In genomic region chr1:234498448-234499118, GRCh38 we compare ENCODE assay signal across 1 cellular context.
TF ChIP-seq lines count a peak whose summit lies in the region.

No MANE protein-coding gene starts in this region.

TF ChIP-seq in K562, 482 proteins besides CTCF, POLR2A, EP300 and RAD21 (continued from another document):
- TF ChIP-seq ZBTB11 (CRISPR knock-in tag; IDR thresholded peaks at IDR 0.05), result 0 out of 6 replicates have a peak, but pooled peaks of 1 of the 3 experiments have one; percentile 7
- TF ChIP-seq POLR3G (IDR thresholded peaks at IDR 0.05; ENCODE audit: extremely low read depth, insufficient read length, insufficient replicate concordance), result no peak
- TF ChIP-seq RREB1 (CRISPR knock-in tag; IDR thresholded peaks at IDR 0.05), result 0 out of 2 replicates have a peak, but pooled peaks have one; percentile 2
- TF ChIP-seq RBFOX2 (IDR thresholded peaks at IDR 0.05; ENCODE audit: low read depth, low read length), result no peak
- no peak for TF ChIP-seq MIER1 (IDR thresholded peaks at IDR 0.05; ENCODE audit: low read depth)
- no peak for TF ChIP-seq ZNF717 (CRISPR knock-in tag; IDR thresholded peaks at IDR 0.05)
- TF ChIP-seq CEBPG (CRISPR knock-in tag; IDR thresholded peaks at IDR 0.05), result no peak
- peak in 1 of 2 experiments; percentile 5; a peak in 1 of 4 replicates for TF ChIP-seq CEBPG (tag; conservative IDR thresholded peaks at IDR 0.05 in 1 of 2, IDR thresholded peaks at IDR 0.05 in 1 of 2)
- 0 out of 2 replicates have a peak, but pooled peaks have one; percentile 71 for TF ChIP-seq ATF6 (CRISPR knock-in tag; IDR thresholded peaks at IDR 0.05)
- TF ChIP-seq NFRKB (IDR thresholded peaks at IDR 0.05; ENCODE audit: low read depth), result no peak
- peak; percentile 34; the same call in 1 of the 2 replicates for TF ChIP-seq ZNF324 (CRISPR knock-in tag; IDR thresholded peaks at IDR 0.05)
